ENCODE assay signal across 12 cellular contexts in genomic region chrX:154544885-154545284, GRCh38. TPM values are rescaled to one million over a fixed set of nuclear protein-coding genes. Genes with fewer than 3 reads are reported as not detected.
A peak's percentile ranks its signal among the peaks of the same experiment; 100 is the strongest.
DNase-seq lines count a peak whose midpoint lies in the region; ATAC-seq and TF ChIP-seq lines count a peak whose summit lies in the region.
"Had no signal": no experiment of that assay in that cellular context is flagged by ENCODE, and none has a peak within 500 bp of the region (broad histone marks: within the 10 kb centered on the region; RNA-seq: fewer than 3 reads in every experiment).

No MANE protein-coding gene starts in this region.

- H3K27ac Mint-ChIP-seq in activated naive CD8-positive, alpha-beta T cell: peak overlapping the region; percentile 34
- H3K27ac Mint-ChIP-seq in nephron: peak overlapping the region in 1 of 3 experiments; percentile 73

- intact Hi-C loops in HCT116 (cut with micrococcal nuclease): no loop called here

- no peak overlapping the region for H3K4me3 ChIP-seq in BLaER1
- no peak overlapping the region for H3K4me3 ChIP-seq in HCT116 (replicated peaks in 1 of 2; ENCODE audit: low read depth in 1 of 2, low read length in 2 of 2)

- no peak for TF ChIP-seq RAD21 in HCT116 (IDR thresholded peaks at IDR 0.05; ENCODE audit: low read depth)

- no peaks in the 10 kb centered on the region for H3K9me3 Mint-ChIP-seq in activated naive CD8-positive, alpha-beta T cell (ENCODE audit: low read depth)
- H3K9me3 Mint-ChIP-seq in nephron: peaks cover 14% of the 10 kb centered on the region

- H3K36me3 Mint-ChIP-seq in activated naive CD8-positive, alpha-beta T cell: no peaks in the 10 kb centered on the region
- peaks cover 17% of the 10 kb centered on the region for H3K36me3 Mint-ChIP-seq in nephron (ENCODE audit: low read depth)

- no peak for TF ChIP-seq POLR2A in HCT116 (IDR thresholded peaks at IDR 0.05; ENCODE audit: borderline replicate concordance, extremely low read depth, insufficient read depth, insufficient read length)

- CTCF ChIA-PET in HCT116 (lab: Charles Lee): no interaction called here

- TSS peak; percentile 59 for BruUV-seq in HCT116 (replicated peaks; lab: Mats Ljungman, UMichigan)

- H3K36me3 ChIP-seq in BLaER1: peaks cover 20% of the 10 kb centered on the region; the same call in 1 of the 2 replicates
- H3K36me3 ChIP-seq in HCT116 (ENCODE audit: control insufficient read depth in 1 of 2, insufficient read depth in 2 of 2, low read length in 2 of 2): peaks cover 0 to 9% of the 10 kb centered on the region in 2 experiments; a peak in 2 of 4 replicates

- H3K79me2 ChIP-seq in HCT116 (ENCODE audit: insufficient read depth, low read length): peaks cover 39% of the 10 kb centered on the region

- H3K4me1 ChIP-seq in BLaER1 (peaks cover 63% of the 10 kb centered on the region), HCT116 (ENCODE audit: control insufficient read depth in 1 of 2, insufficient read depth in 2 of 2, low read length in 2 of 2) (peaks cover 27 to 34% of the 10 kb centered on the region in 2 experiments)

- no peaks in the 10 kb centered on the region for H3K27me3 Mint-ChIP-seq in activated naive CD8-positive, alpha-beta T cell
- H3K27me3 Mint-ChIP-seq in nephron (ENCODE audit: low read depth): no peaks in the 10 kb centered on the region

- TF ChIP-seq CTCF in HCT116 (IDR thresholded peaks at IDR 0.05 in 2 of 3, conservative IDR thresholded peaks at IDR 0.05 in 1 of 3; ENCODE audit: borderline replicate concordance in 1 of 3, insufficient read depth in 1 of 3, low read depth in 2 of 3, low read length in 2 of 3) (no peak), nephron (IDR thresholded peaks at IDR 0.05; ENCODE audit: unreplicated experiment in 3 of 3) (no peak)

- no peak overlapping the region for H2AFZ ChIP-seq in HCT116 (ENCODE audit: low read depth, low read length, poor library complexity, severe bottlenecking)

- H4K20me1 ChIP-seq in BLaER1: peaks cover 53% of the 10 kb centered on the region
- H4K20me1 ChIP-seq in HCT116 (ENCODE audit: insufficient read depth): no peaks in the 10 kb centered on the region

- H3K4me1 Mint-ChIP-seq in activated naive CD8-positive, alpha-beta T cell (ENCODE audit: low read depth): peaks cover 50% of the 10 kb centered on the region
- peaks cover 22% of the 10 kb centered on the region for H3K4me1 Mint-ChIP-seq in nephron

- peaks cover 23% of the 10 kb centered on the region for H3K9me3 ChIP-seq in BLaER1
- no peaks in the 10 kb centered on the region for H3K9me3 ChIP-seq in HCT116 (ENCODE audit: control insufficient read depth in 1 of 2, insufficient read depth in 1 of 2, low read depth in 1 of 2, low read length in 2 of 2)

- DNase-seq in HCT116 (ENCODE audit: low read depth, low spot score): no peak
- DNase-seq in midbrain (lab: John Stamatoyannopoulos, UW): no peak
- DNase-seq in NCI-H146 (lab: John Stamatoyannopoulos, UW): no peak
- no peak for DNase-seq in DMS79 treated with DMSO at 0.1 percent for 48 hours (lab: John Stamatoyannopoulos, UW)
- DNase-seq: NCI-H187; stimulated activated CD4-positive, alpha-beta T cell treated with anti-CD3 and anti-CD28 coated beads, Interleukin-2, amount 100 ng/mL, for 24 hours; stimulated activated naive CD4-positive, alpha-beta T cell treated with Interleukin-2 at 50 U/mL for 16 hours had no signal

- H3K9ac ChIP-seq in BLaER1: no peak overlapping the region
- no peak overlapping the region for H3K9ac ChIP-seq in HCT116 (ENCODE audit: low read length)

- no peaks in the 10 kb centered on the region for H3K9me2 ChIP-seq in HCT116 (ENCODE audit: insufficient read depth)

- H3K4me3 Mint-ChIP-seq in activated naive CD8-positive, alpha-beta T cell: peak overlapping the region; percentile 80
- peak overlapping the region; percentile 76 to 83 (median 82) for H3K4me3 Mint-ChIP-seq in nephron

- peaks cover 49% of the 10 kb centered on the region for H3K27me3 ChIP-seq in BLaER1
- H3K27me3 ChIP-seq in HCT116 (ENCODE audit: insufficient read depth, low read length): no peaks in the 10 kb centered on the region

- ATAC-seq in HCT116: no peak

- RAD21 ChIA-PET in HCT116 (lab: Charles Lee; ENCODE audit: low non-redundant PET in 1 of 2, low total read pairs in 2 of 2, uncharacterized antibody in 2 of 2, unreplicated experiment in 2 of 2): no interaction called here

- POLR2A ChIA-PET in HCT116 (lab: Charles Lee): no interaction called here

- H3K4me2 ChIP-seq in BLaER1 (peak overlapping the region; percentile 84), HCT116 (ENCODE audit: low read length) (no peak overlapping the region)

- H3K27ac ChIP-seq in BLaER1 (no peak overlapping the region), HCT116 (ENCODE audit: low read depth, low read length) (no peak overlapping the region)

TF ChIP-seq in HCT116, 20 proteins besides CTCF, POLR2A, EP300 and RAD21 (continues in another document):
- TF ChIP-seq, protein P1, sequence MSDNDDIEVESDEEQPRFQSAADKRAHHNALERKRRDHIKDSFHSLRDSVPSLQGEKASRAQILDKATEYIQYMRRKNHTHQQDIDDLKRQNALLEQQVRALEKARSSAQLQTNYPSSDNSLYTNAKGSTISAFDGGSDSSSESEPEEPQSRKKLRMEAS (IDR thresholded peaks at IDR 0.05): no peak
- no peak for TF ChIP-seq SP1 (IDR thresholded peaks at IDR 0.05; ENCODE audit: low read depth)
- no peak for TF ChIP-seq REST (IDR thresholded peaks at IDR 0.05; ENCODE audit: low read depth)
- no peak for TF ChIP-seq EGR1 (IDR thresholded peaks at IDR 0.05; ENCODE audit: low read depth)
- TF ChIP-seq POLR2AphosphoS5 (IDR thresholded peaks at IDR 0.05; ENCODE audit: low read depth, low read length): no peak
- TF ChIP-seq CEBPB (IDR thresholded peaks at IDR 0.05; ENCODE audit: low read depth): no peak
- no peak for TF ChIP-seq EZH2 (IDR thresholded peaks at IDR 0.05)
- no peak for TF ChIP-seq ZFX (IDR thresholded peaks at IDR 0.05)
- TF ChIP-seq, protein P2, sequence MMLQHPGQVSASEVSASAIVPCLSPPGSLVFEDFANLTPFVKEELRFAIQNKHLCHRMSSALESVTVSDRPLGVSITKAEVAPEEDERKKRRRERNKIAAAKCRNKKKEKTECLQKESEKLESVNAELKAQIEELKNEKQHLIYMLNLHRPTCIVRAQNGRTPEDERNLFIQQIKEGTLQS (IDR thresholded peaks at IDR 0.05): no peak
- no peak for TF ChIP-seq SRF (IDR thresholded peaks at IDR 0.05; ENCODE audit: low read depth)
- TF ChIP-seq FOSL1 (IDR thresholded peaks at IDR 0.05; ENCODE audit: low read depth): no peak
- no peak for TF ChIP-seq SIN3A (IDR thresholded peaks at IDR 0.05; ENCODE audit: low read depth)
- no peak for TF ChIP-seq CBX3 (IDR thresholded peaks at IDR 0.05; ENCODE audit: low read depth)
- no peak for TF ChIP-seq JUND (IDR thresholded peaks at IDR 0.05)
- TF ChIP-seq ZNF274 (IDR thresholded peaks at IDR 0.05; ENCODE audit: low read depth, low read length): no peak
- TF ChIP-seq TCF7L2 (IDR thresholded peaks at IDR 0.05; ENCODE audit: borderline replicate concordance, extremely low read depth, insufficient read depth, insufficient read length): no peak
- no peak for TF ChIP-seq EZH2phosphoT487 (IDR thresholded peaks at IDR 0.05; ENCODE audit: borderline replicate concordance)
- TF ChIP-seq ZBTB33 (IDR thresholded peaks at IDR 0.05; ENCODE audit: extremely low read depth, insufficient replicate concordance, low read length): no peak

RNA-seq across cellular contexts. Expression of gene G6PD, which starts 1.8 kb away (rescaled TPM):
- total RNA-seq in HCT116 (2021; ENCODE audit: unreplicated experiment): 109 TPM
- 83.6 and 84.2 TPM in 2 replicates for polyA plus RNA-seq in HCT116 (2012)

RNA-seq across cellular contexts. Expression of gene IKBKG, which starts 2.5 kb away (rescaled TPM):
- 24.0 TPM for total RNA-seq in HCT116 (2021; ENCODE audit: unreplicated experiment)
- 16.0 and 16.4 TPM in 2 replicates for polyA plus RNA-seq in HCT116 (2012)

RNA-seq across cellular contexts. Expression of gene FAM3A, which starts 28.9 kb away (rescaled TPM):
- 15.6 TPM for total RNA-seq in HCT116 (2021; ENCODE audit: unreplicated experiment)
- 16.2 and 16.9 TPM in 2 replicates for polyA plus RNA-seq in HCT116 (2012)

RNA-seq across cellular contexts. Expression of gene CTAG1A, which starts 40.0 kb away (rescaled TPM):
- total RNA-seq in HCT116 (2021; ENCODE audit: unreplicated experiment): not detected
- not detected in 2 replicates for polyA plus RNA-seq in HCT116 (2012)
- total RNA-seq: activated CD8-positive, alpha-beta memory T cell treated with anti-CD3 and anti-CD28 coated beads for 36 hours; liver had no signal
- polyA plus RNA-seq: liver had no signal

RNA-seq across cellular contexts. Expression of gene SLC10A3, which starts 54.5 kb away (rescaled TPM):
- 16.2 TPM for total RNA-seq in HCT116 (2021; ENCODE audit: unreplicated experiment)
- 24.9 and 32.9 TPM in 2 replicates for polyA plus RNA-seq in HCT116 (2012)
